Comparison of ENCODE assay signal across 8 cellular contexts in the genomic region with DNA sequence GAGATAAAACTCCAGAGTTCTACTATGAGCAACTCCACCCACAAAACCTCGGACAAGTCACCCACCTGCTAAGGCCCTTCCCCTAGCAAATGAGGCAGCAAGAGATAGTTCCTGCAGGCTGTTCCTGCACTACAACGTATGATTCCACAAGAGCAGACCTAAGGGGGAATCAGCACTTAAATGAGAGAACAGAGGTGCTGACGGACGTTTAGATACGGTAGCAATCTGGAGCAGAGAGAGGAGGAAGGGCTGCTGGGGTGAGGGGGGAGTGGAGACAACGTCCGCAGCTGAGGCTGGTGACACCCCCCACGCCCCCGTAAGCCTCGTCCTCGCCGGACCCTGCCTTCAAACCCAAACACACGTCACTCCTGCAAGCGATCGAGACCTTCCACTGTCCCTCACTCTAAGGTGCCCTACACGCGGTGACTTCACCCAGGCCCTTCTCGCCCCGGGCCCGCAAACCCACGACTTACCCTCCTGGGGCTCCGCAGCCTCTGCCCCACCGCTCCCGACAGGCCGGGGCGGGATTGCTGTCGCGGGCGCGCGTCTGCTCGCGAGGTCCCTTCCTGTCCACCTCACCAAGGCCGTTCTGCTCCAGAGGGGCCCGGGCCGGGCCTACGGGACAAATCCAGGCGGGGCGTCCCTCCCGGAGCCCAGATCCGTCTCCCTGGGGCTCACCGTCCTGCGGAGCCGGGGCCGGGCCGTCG. TPM values are rescaled to one million over a fixed set of nuclear protein-coding genes. Genes with fewer than 3 reads are reported as not detected.
DNase-seq lines count a peak whose midpoint lies in the region; ATAC-seq, FAIRE-seq and TF ChIP-seq lines count a peak whose summit lies in the region.

No MANE protein-coding gene starts in this region.

- no peak for DNase-seq in BJ (ENCODE audit: low read depth)
- peak; percentile 57 for DNase-seq in SW480 (ENCODE audit: low spot score)
- DNase-seq in MCF 10A (ENCODE audit: unreplicated experiment): peak; percentile 13
- DNase-seq in keratinocyte (ENCODE audit: low read depth, low spot score): no peak
- DNase-seq in stimulated activated CD4-positive, alpha-beta T cell treated with anti-CD3 and anti-CD28 coated beads, Interleukin-2, amount 100 ng/mL, for 24 hours: peak; percentile 26 to 43
- no peak for DNase-seq in OCI-M2 (lab: John Stamatoyannopoulos, UW; ENCODE audit: unreplicated experiment)

- H3K9ac ChIP-seq in keratinocyte (ENCODE audit: control insufficient read depth, extremely low read depth, insufficient read depth, low read length): peak overlapping the region; percentile 91

- POLR2A ChIA-PET in BJ (lab: Charles Lee) (no interaction called here), MCF 10A (lab: Yijun Ruan, JAX) (interaction anchor here (1.2 kb wide), 1 partner anchor 13 kb away, joined by 3 read pairs; no protein-coding TSS in a partner anchor)

- dilution Hi-C loops in keratinocyte (cut with MboI; ENCODE audit: extremely low pct_ligation_motif_present, low sequenced_read_pairs): no loop called here

- peak overlapping the region; percentile 28 for H2AFZ ChIP-seq in keratinocyte (ENCODE audit: control insufficient read depth, low read length)

- H3K79me2 ChIP-seq in keratinocyte (ENCODE audit: control insufficient read depth, insufficient read depth, low read length): peaks cover 52% of the 10 kb centered on the region

- TF ChIP-seq CTCF in BJ (IDR thresholded peaks at IDR 0.05; ENCODE audit: insufficient read depth, low read depth, low read length): no peak
- no peak for TF ChIP-seq CTCF in MCF 10A (IDR thresholded peaks at IDR 0.05; ENCODE audit: unreplicated experiment)
- TF ChIP-seq CTCF in keratinocyte (optimal IDR thresholded peaks at IDR 0.05 in 1 of 3, IDR thresholded peaks at IDR 0.05 in 1 of 3, conservative IDR thresholded peaks at IDR 0.05 in 1 of 3; ENCODE audit: extremely low read depth in 1 of 3, insufficient read depth in 2 of 3, low read length in 3 of 3): no peak

- H4K20me1 ChIP-seq in keratinocyte (ENCODE audit: control insufficient read depth, extremely low read depth, insufficient read depth, low read length): no peaks in the 10 kb centered on the region

- TSS peak; percentile 30 for BruUV-seq in MCF 10A (replicated peaks; lab: Mats Ljungman, UMichigan)

- intact Hi-C loops in MCF 10A (cut with micrococcal nuclease): loop anchor here (2.0 kb wide), 1 partner anchor 23 kb away; no protein-coding TSS in a partner anchor

- peaks cover 12% of the 10 kb centered on the region for H3K4me1 ChIP-seq in keratinocyte (ENCODE audit: control insufficient read depth, extremely low read depth, insufficient read depth, low read length)

- H3K27ac ChIP-seq in keratinocyte (ENCODE audit: control insufficient read depth, insufficient read depth, low read length): peak overlapping the region; percentile 83

- H3K36me3 Mint-ChIP-seq in MCF 10A (ENCODE audit: insufficient read depth, unreplicated experiment): no peaks in the 10 kb centered on the region

- no peak for FAIRE-seq in keratinocyte (lab: Jason Lieb, UNC)

- H3K9me1 ChIP-seq in keratinocyte (ENCODE audit: control insufficient read depth, extremely low read depth, insufficient read depth, low read length): no peaks in the 10 kb centered on the region

- H3K4me3 Mint-ChIP-seq in MCF 10A (ENCODE audit: unreplicated experiment): peak overlapping the region; percentile 96

- no peaks in the 10 kb centered on the region for H3K27me3 Mint-ChIP-seq in MCF 10A (ENCODE audit: insufficient read depth, unreplicated experiment)

- H3K27me3 ChIP-seq in BJ (ENCODE audit: control insufficient read depth, insufficient read depth, low read length): no peaks in the 10 kb centered on the region
- H3K27me3 ChIP-seq in keratinocyte (ENCODE audit: control insufficient read depth, extremely low read depth, insufficient read depth, low read length): no peaks in the 10 kb centered on the region

- H3K9me3 ChIP-seq in keratinocyte (ENCODE audit: control insufficient read depth, low read depth, low read length): peaks cover 10% of the 10 kb centered on the region

- H3K4me2 ChIP-seq in keratinocyte (ENCODE audit: control insufficient read depth, extremely low read depth, insufficient read depth, low read depth, low read length): peak overlapping the region; percentile 95

- peak overlapping the region; percentile 94 for H3K27ac Mint-ChIP-seq in MCF 10A (ENCODE audit: low read depth, unreplicated experiment)

- H3K9me3 Mint-ChIP-seq in MCF 10A (ENCODE audit: unreplicated experiment): peaks cover 28% of the 10 kb centered on the region

- H3K4me3 ChIP-seq in BJ (ENCODE audit: low read depth, low read length) (peak overlapping the region; percentile 80), keratinocyte (ENCODE audit: control insufficient read depth in 2 of 3, extremely low read depth in 1 of 3, insufficient read depth in 2 of 3, low read depth in 1 of 3, low read length in 3 of 3) (peak overlapping the region; percentile 57 to 93 (median 92))

- CTCF ChIA-PET in BJ (lab: Yijun Ruan, JAX): no interaction called here
- CTCF ChIA-PET in MCF 10A (lab: Yijun Ruan, JAX): no interaction called here

- ATAC-seq in GM19324 (IDR thresholded peaks at IDR 0.05; ENCODE audit: low FRiP score, unreplicated experiment): peak; percentile 24
- ATAC-seq in HG03354 (IDR thresholded peaks at IDR 0.05; ENCODE audit: poor library complexity, severe bottlenecking, unreplicated experiment): peak; percentile 38

- H3K36me3 ChIP-seq in BJ (ENCODE audit: control insufficient read depth, insufficient read depth, low read length) (peaks cover 15% of the 10 kb centered on the region), keratinocyte (ENCODE audit: control insufficient read depth in 2 of 2, extremely low read depth in 1 of 2, insufficient read depth in 2 of 2, low read length in 2 of 2) (peaks cover 12 to 23% of the 10 kb centered on the region in 2 experiments)

- H3K4me1 Mint-ChIP-seq in MCF 10A (ENCODE audit: insufficient read depth, unreplicated experiment): peaks cover 17% of the 10 kb centered on the region

RNA-seq across cellular contexts. Expression of a gene that starts 0.6 kb away (rescaled TPM):
- polyA plus RNA-seq in BJ (2011; rRNA removed) (10.9 and 15.5 TPM in 2 replicates), keratinocyte (7.6 to 12.5 TPM (median 12.3 TPM) in 3 replicates)
- polyA minus RNA-seq in BJ (2011; rRNA and poly(A)+ RNA removed): 10.3 and 11.5 TPM in 2 replicates
- 22.1 and 22.4 TPM in 2 replicates for total RNA-seq in MCF 10A (2022)
- polyA plus RNA-seq in keratinocyte (2011; ENCODE audit: low read depth): 6.6 TPM
- 3.3 and 6.8 TPM in 2 replicates for polyA plus RNA-seq in keratinocyte (2011; cell fraction: cytosol; rRNA removed)
- polyA plus RNA-seq in keratinocyte (2011; cell fraction: nucleus; rRNA removed): 20.0 and 27.8 TPM in 2 replicates
- polyA plus RNA-seq in keratinocyte (2012; ENCODE audit: low replicate concordance): 7.1 and 8.3 TPM in 2 replicates
- polyA minus RNA-seq in keratinocyte: 2.6 to 16.0 TPM (median 8.8 TPM) in 3 replicates
- polyA minus RNA-seq in keratinocyte (2011; cell fraction: cytosol; rRNA and poly(A)+ RNA removed): 5.2 TPM
- polyA minus RNA-seq in keratinocyte (2011; cell fraction: nucleus; rRNA and poly(A)+ RNA removed): 10.7 and 21.6 TPM in 2 replicates

RNA-seq across cellular contexts. Expression of a gene that starts 47.8 kb away (rescaled TPM):
- polyA plus RNA-seq in BJ (2011; rRNA removed) (0.09 TPM in 1 of 2 replicates, not detected in the other), keratinocyte (0.01 to 0.03 TPM in 2 of 3 replicates, not detected in the other)
- polyA minus RNA-seq in BJ (2011; rRNA and poly(A)+ RNA removed): 0.14 TPM in 1 of 2 replicates, not detected in the other
- not detected in 2 replicates for total RNA-seq in MCF 10A (2022)
- not detected for polyA plus RNA-seq in keratinocyte (2011; ENCODE audit: low read depth)
- 0.05 TPM in 1 of 2 replicates, not detected in the other for polyA plus RNA-seq in keratinocyte (2011; cell fraction: cytosol; rRNA removed)
- 0.22 TPM in 1 of 2 replicates, not detected in the other for polyA plus RNA-seq in keratinocyte (2011; cell fraction: nucleus; rRNA removed)
- polyA plus RNA-seq in keratinocyte (2012; ENCODE audit: low replicate concordance): not detected in 2 replicates
- polyA minus RNA-seq in keratinocyte: 0.90 TPM in 1 of 3 replicates, not detected in the others
- not detected for polyA minus RNA-seq in keratinocyte (2011; cell fraction: cytosol; rRNA and poly(A)+ RNA removed)
- polyA minus RNA-seq in keratinocyte (2011; cell fraction: nucleus; rRNA and poly(A)+ RNA removed): not detected in 2 replicates

Comparison
In these comparisons a context has a peak if more than half of its experiments do, and no peak if none do; other contexts are left out.
1. DNase-seq: peak in SW480 (single experiment), MCF 10A (single experiment) and stimulated activated CD4-positive, alpha-beta T cell treated with anti-CD3 and anti-CD28 coated beads, Interleukin-2, amount 100 ng/mL, for 24 hours (2 of 2); none in BJ (single experiment), keratinocyte (single experiment) and OCI-M2 (single experiment).